ENCODE assay signal across 12 cellular contexts in the genomic region with DNA sequence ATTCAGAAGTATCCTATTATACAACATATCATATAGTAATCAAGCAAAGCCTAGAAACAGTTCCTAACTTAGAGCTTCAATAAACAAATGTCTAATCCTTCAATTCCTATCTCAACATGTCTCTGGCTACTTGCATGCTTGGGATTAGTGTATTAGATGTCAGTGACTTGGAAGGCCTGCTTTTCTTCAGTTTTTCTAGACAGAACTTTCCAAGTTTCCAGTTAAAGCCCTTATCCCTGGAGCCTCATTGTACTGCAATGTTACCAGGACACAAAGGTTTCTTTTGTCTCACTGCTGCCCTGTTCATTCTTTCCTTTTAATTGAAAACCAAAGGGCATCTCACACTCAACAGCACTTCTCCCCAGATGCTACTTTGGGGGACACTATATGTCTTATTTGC. TPM values are rescaled to one million over a fixed set of nuclear protein-coding genes. Genes with fewer than 3 reads are reported as not detected.
DNase-seq lines count a peak whose midpoint lies in the region; ATAC-seq and TF ChIP-seq lines count a peak whose summit lies in the region.
"Had no signal": no experiment of that assay in that cellular context is flagged by ENCODE, and none has a peak within 500 bp of the region (broad histone marks: within the 10 kb centered on the region; RNA-seq: fewer than 3 reads in every experiment).

No MANE protein-coding gene starts in this region.

- TF ChIP-seq CTCF in brain (conservative IDR thresholded peaks at IDR 0.05) (no peak), neural crest cell (conservative IDR thresholded peaks at IDR 0.05) (no peak), gastrocnemius medialis (IDR thresholded peaks at IDR 0.05 in 4 of 5, conservative IDR thresholded peaks at IDR 0.05 in 1 of 5) (no peak), breast epithelium (IDR thresholded peaks at IDR 0.05) (no peak)

- intact Hi-C loops in gastrocnemius medialis (cut with DNase I; ENCODE audit: low total_unique reads) (loop anchor here (5.0 kb wide), 1 partner anchor 87 kb away; no protein-coding TSS in a partner anchor), breast epithelium (cut with DNase I; ENCODE audit: low total_unique reads) (no loop called here)

- DNase-seq in foreskin melanocyte, result peak; percentile 36
- DNase-seq in neural crest cell (ENCODE audit: low read depth, low spot score), result no peak
- no peak for DNase-seq in gastrocnemius medialis
- no peak for DNase-seq in breast epithelium (ENCODE audit: low spot score in 2 of 2)
- no peak for DNase-seq in NCI-H510A treated with DMSO at 0.1 percent for 48 hours (lab: John Stamatoyannopoulos, UW)
- DNase-seq: COR-L47, NCI-H146, NCI-H524 had no signal

- H3K27me3 ChIP-seq in gastrocnemius medialis (no peaks in the 10 kb centered on the region), breast epithelium (no peaks in the 10 kb centered on the region)

- H3K9me3 Mint-ChIP-seq in brain (no peaks in the 10 kb centered on the region), neural crest cell (no peaks in the 10 kb centered on the region)

- no peaks in the 10 kb centered on the region for H3K27me3 Mint-ChIP-seq in brain
- no peaks in the 10 kb centered on the region for H3K27me3 Mint-ChIP-seq in neural crest cell (ENCODE audit: low read depth)

- H3K4me1 ChIP-seq in gastrocnemius medialis (no peaks in the 10 kb centered on the region), breast epithelium (no peaks in the 10 kb centered on the region)

- peaks cover 0 to 65% of the 10 kb centered on the region in 2 donors for H3K36me3 ChIP-seq in gastrocnemius medialis
- no peaks in the 10 kb centered on the region for H3K36me3 ChIP-seq in breast epithelium

- in situ Hi-C loops in gastrocnemius medialis (cut with MboI; ENCODE audit: low sequenced_read_pairs in 4 of 4), result loop anchor here in 2 of 4 donors (5.0 kb wide), 2 partner anchors 82 to 87 kb away; no protein-coding TSS in a partner anchor

- H3K9me3 ChIP-seq in gastrocnemius medialis (no peaks in the 10 kb centered on the region), breast epithelium (no peaks in the 10 kb centered on the region)

- ATAC-seq in gastrocnemius medialis, result no peak
- ATAC-seq: Panc1 had no signal

- H3K4me1 Mint-ChIP-seq in brain, result peaks cover 39% of the 10 kb centered on the region
- peaks cover 16% of the 10 kb centered on the region for H3K4me1 Mint-ChIP-seq in neural crest cell

- no peak overlapping the region for H3K4me3 Mint-ChIP-seq in brain
- H3K4me3 Mint-ChIP-seq in neural crest cell, result no peak overlapping the region

- no peak overlapping the region for H3K4me3 ChIP-seq in gastrocnemius medialis
- H3K4me3 ChIP-seq in breast epithelium, result no peak overlapping the region

- H3K27ac Mint-ChIP-seq in brain, result peak overlapping the region in 4 of 5 experiments; percentile 75 to 93 (median 84)
- peak overlapping the region; percentile 13 for H3K27ac Mint-ChIP-seq in neural crest cell (ENCODE audit: unreplicated experiment)

- TF ChIP-seq POLR2A in gastrocnemius medialis (IDR thresholded peaks at IDR 0.05) (no peak), breast epithelium (IDR thresholded peaks at IDR 0.05) (no peak)

- H3K27ac ChIP-seq in temporal lobe (ENCODE audit: low read depth, low read length) (peak overlapping the region; percentile 59), gastrocnemius medialis (no peak overlapping the region), breast epithelium (no peak overlapping the region)
- H3K27ac ChIP-seq: KMS-11 had no signal

- H3K36me3 Mint-ChIP-seq in brain (peaks cover 69% of the 10 kb centered on the region), neural crest cell (ENCODE audit: low read depth) (peaks cover 23% of the 10 kb centered on the region)

RNA-seq across cellular contexts. Expression of a gene that starts 16.5 kb away (rescaled TPM):
- polyA plus RNA-seq in brain (ENCODE audit: insufficient read depth, low read depth, low replicate concordance), result 208 TPM
- 102 and 108 TPM in 2 replicates for total RNA-seq in neural crest cell
- total RNA-seq in temporal lobe, result 96.9 TPM
- total RNA-seq in gastrocnemius medialis, result 10 to 100 TPM; 43.8 to 57.6 (median 53.4) TPM
- total RNA-seq in breast epithelium, result 10 to 100 TPM; 64.8 to 81.4 (median 69.8) TPM

RNA-seq across cellular contexts. Expression of a gene that starts 16.8 kb away (rescaled TPM):
- 22.6 TPM for polyA plus RNA-seq in brain (ENCODE audit: insufficient read depth, low read depth, low replicate concordance)
- total RNA-seq in neural crest cell (46.8 and 53.4 TPM in 2 replicates), temporal lobe (61.7 TPM), gastrocnemius medialis (10 to 100 TPM; 15.4 to 24.1 (median 20.7) TPM), breast epithelium (10 to 100 TPM; 26.4 to 52.4 (median 34.4) TPM)
